ENCODE assay signal across 11 cellular contexts in the genomic region with DNA sequence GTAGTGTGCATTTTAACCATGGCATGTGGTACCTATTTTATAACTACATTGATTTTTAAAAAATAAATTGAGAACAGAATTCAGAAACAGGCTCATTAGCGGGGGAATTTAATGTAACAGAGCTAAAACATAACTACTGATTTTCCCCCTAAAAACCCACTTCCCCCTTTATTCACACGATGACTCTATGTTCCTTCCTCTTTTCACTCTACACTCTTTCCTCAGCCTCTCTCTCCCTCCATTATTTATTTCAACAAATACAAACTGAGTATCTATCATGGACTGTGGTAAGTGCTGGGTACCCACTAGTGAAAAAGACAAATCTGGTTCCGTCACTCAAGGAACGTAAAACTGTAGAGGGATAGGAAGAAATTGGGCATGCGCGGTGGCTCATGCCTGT. TPM values are rescaled to one million over a fixed set of nuclear protein-coding genes. Genes with fewer than 3 reads are reported as not detected.
DNase-seq lines count a peak whose midpoint lies in the region; ATAC-seq, FAIRE-seq and TF ChIP-seq lines count a peak whose summit lies in the region.
"Not testable (repeated sequence)": the region's sequence is repeated elsewhere in the genome, so short reads cannot be mapped to it uniquely, and the experiment has no call there.
"Had no signal": no experiment of that assay in that cellular context is flagged by ENCODE, and none has a peak within 500 bp of the region (broad histone marks: within the 10 kb centered on the region; RNA-seq: fewer than 3 reads in every experiment).

No MANE protein-coding gene starts in this region.

- H3K9me3 ChIP-seq in HepG2 (ENCODE audit: low read length); upper lobe of right lung: not testable (repeated sequence)

- CTCF ChIA-PET in activated B cell treated with CpG ODN at 0.5 μM for 24 hours (lab: Charles Lee); HepG2 (lab: Yijun Ruan, JAX; ENCODE audit: low intra/inter-chr PET ratio, low total read pairs): not testable (repeated sequence)

- FAIRE-seq in HepG2 (lab: Jason Lieb, UNC): not testable (repeated sequence)

- not testable (repeated sequence) for H3K79me2 ChIP-seq in HepG2 (ENCODE audit: insufficient read depth, low read length)

- TF ChIP-seq RAD21 in HepG2 (CRISPR knock-in tag; IDR thresholded peaks at IDR 0.05): not testable (repeated sequence)

- ATAC-seq in activated B cell treated with CpG ODN at 0.5 μM for 24 hours (ENCODE audit: low read depth): peak; percentile 43
- ATAC-seq in left cardiac atrium: peak; percentile 30 to 70
- peak; percentile 13 for ATAC-seq in left lobe of liver
- not testable (repeated sequence) for ATAC-seq in HepG2
- peak; percentile 73 to 78 for ATAC-seq in naive B cell (ENCODE audit: low read depth in 2 of 2)
- ATAC-seq in stimulated activated memory B cell treated with anti-CD40 and anti-IgM and Interleukin-4, amounts not matched to agents 10 μg/mL and 1 μg/mL and 100 μg/mL, for 72 hours: peak; percentile 72
- ATAC-seq in upper lobe of right lung: peak; percentile 69

- H3K4me1 Mint-ChIP-seq in activated B cell treated with CpG ODN at 0.5 μM for 24 hours; naive B cell; stimulated activated memory B cell treated with anti-CD40 and anti-IgM and Interleukin-4, amounts not matched to agents 10 μg/mL and 1 μg/mL and 100 μg/mL, for 72 hours: not testable (repeated sequence)

- intact Hi-C loops in activated B cell treated with CpG ODN at 0.5 μM for 24 hours (cut with micrococcal nuclease); left cardiac atrium (cut with DNase I); HepG2 (cut with micrococcal nuclease; ENCODE audit: unreplicated experiment); upper lobe of right lung (cut with DNase I): not testable (repeated sequence)

- H3K27ac ChIP-seq in HepG2 (ENCODE audit: extremely low read length, insufficient read depth, low read length); upper lobe of right lung: not testable (repeated sequence)

- H3K4me2 ChIP-seq in HepG2 (ENCODE audit: low read depth, low read length): not testable (repeated sequence)

- H3K27ac Mint-ChIP-seq in activated B cell treated with CpG ODN at 0.5 μM for 24 hours; naive B cell; stimulated activated memory B cell treated with anti-CD40 and anti-IgM and Interleukin-4, amounts not matched to agents 10 μg/mL and 1 μg/mL and 100 μg/mL, for 72 hours: not testable (repeated sequence)

- POLR2A ChIA-PET in activated B cell treated with CpG ODN at 0.5 μM for 24 hours (lab: Charles Lee); HepG2 (lab: Yijun Ruan, JAX): not testable (repeated sequence)

- H3K36me3 ChIP-seq in HepG2 (replicated peaks in 1 of 2; ENCODE audit: control insufficient read depth in 1 of 2, insufficient read depth in 2 of 2, low read length in 2 of 2); upper lobe of right lung: not testable (repeated sequence)

- H3K27me3 Mint-ChIP-seq in activated B cell treated with CpG ODN at 0.5 μM for 24 hours; naive B cell; stimulated activated memory B cell treated with anti-CD40 and anti-IgM and Interleukin-4, amounts not matched to agents 10 μg/mL and 1 μg/mL and 100 μg/mL, for 72 hours: not testable (repeated sequence)

- not testable (repeated sequence) for H3K27me3 ChIP-seq in HepG2 (ENCODE audit: control insufficient read depth in 1 of 2, insufficient read depth in 2 of 2, low read length in 2 of 2); upper lobe of right lung

- in situ Hi-C loops in HepG2 (cut with HindIII; ENCODE audit: extremely low pct_ligation_motif_present, low pct_unique_long_range_greater_than_20kb): not testable (repeated sequence)

- not testable (repeated sequence) for H3K4me3 Mint-ChIP-seq in activated B cell treated with CpG ODN at 0.5 μM for 24 hours; naive B cell; stimulated activated memory B cell treated with anti-CD40 and anti-IgM and Interleukin-4, amounts not matched to agents 10 μg/mL and 1 μg/mL and 100 μg/mL, for 72 hours

- H3K9ac ChIP-seq in HepG2 (ENCODE audit: insufficient read depth, low read depth, low read length): not testable (repeated sequence)

- H3K36me3 Mint-ChIP-seq in activated B cell treated with CpG ODN at 0.5 μM for 24 hours (ENCODE audit: low read depth); naive B cell; stimulated activated memory B cell treated with anti-CD40 and anti-IgM and Interleukin-4, amounts not matched to agents 10 μg/mL and 1 μg/mL and 100 μg/mL, for 72 hours: not testable (repeated sequence)

- BruUV-seq in HepG2 (replicated peaks; lab: Mats Ljungman, UMichigan): TSS peak; percentile 44

- WGBS in HepG2 (ENCODE audit: low lambda C conversion rate): no CpG with 5 or more reads among the region's 6 CpGs

- not testable (repeated sequence) for TF ChIP-seq EP300 in HepG2 (IDR thresholded peaks at IDR 0.05; ENCODE audit: low read depth in 2 of 2, low read length in 2 of 2); HepG2 (CRISPR knock-in tag; IDR thresholded peaks at IDR 0.05; ENCODE audit: borderline replicate concordance)

- not testable (repeated sequence) for H3K4me3 ChIP-seq in HepG2 (replicated peaks in 1 of 3; ENCODE audit: insufficient read depth in 1 of 3, low read depth in 2 of 3, low read length in 3 of 3); upper lobe of right lung

- not testable (repeated sequence) for TF ChIP-seq CTCF in activated B cell treated with CpG ODN at 0.5 μM for 24 hours (IDR thresholded peaks at IDR 0.05); HepG2 (CRISPR knock-in tag; IDR thresholded peaks at IDR 0.05); upper lobe of right lung (IDR thresholded peaks at IDR 0.05)

- not testable (repeated sequence) for H2AFZ ChIP-seq in HepG2 (ENCODE audit: low read length)

- DNase-seq in activated B cell treated with CpG ODN at 0.5 μM for 24 hours; left cardiac atrium; left lobe of liver (ENCODE audit: low spot score); HepG2 (ENCODE audit: low spot score); naive B cell; upper lobe of right lung: not testable (repeated sequence)

- not testable (repeated sequence) for H3K4me1 ChIP-seq in HepG2 (ENCODE audit: insufficient read depth, low read length); upper lobe of right lung

- not testable (repeated sequence) for H4K20me1 ChIP-seq in HepG2 (ENCODE audit: insufficient read depth, low read length)

- not testable (repeated sequence) for TF ChIP-seq POLR2A in HepG2 (IDR thresholded peaks at IDR 0.05; ENCODE audit: insufficient read depth in 1 of 2, low read depth in 2 of 2, low read length in 2 of 2)

- not testable (repeated sequence) for H3K9me3 Mint-ChIP-seq in activated B cell treated with CpG ODN at 0.5 μM for 24 hours; naive B cell; stimulated activated memory B cell treated with anti-CD40 and anti-IgM and Interleukin-4, amounts not matched to agents 10 μg/mL and 1 μg/mL and 100 μg/mL, for 72 hours

RNA-seq across cellular contexts. Expression of gene SYT15, which starts 36.6 kb away (rescaled TPM):
- total RNA-seq in activated B cell treated with CpG ODN at 0.5 μM for 24 hours (0.86 and 1.1 TPM in 2 replicates), left cardiac atrium (1 to 10 TPM; 4.6 to 4.9 TPM), left lobe of liver (0.65 TPM), HepG2 (2016; rRNA removed; fragmentation: Illumina TruSeq; extraction: Trizol) (0.24 and 0.38 TPM in 2 replicates), upper lobe of right lung (45.4 TPM)
- total RNA-seq in HepG2 (2016; cell fraction: cytosol; rRNA removed; fragmentation: Illumina TruSeq; extraction: Trizol; ENCODE audit: low read depth): 0.40 TPM in 1 of 2 replicates, not detected in the other
- total RNA-seq in HepG2 (2016; cell fraction: insoluble cytoplasmic fraction; rRNA removed; fragmentation: Illumina TruSeq; extraction: Trizol): 0.19 and 0.34 TPM in 2 replicates
- total RNA-seq in HepG2 (2016; cell fraction: membrane; rRNA removed; fragmentation: Illumina TruSeq; extraction: Trizol): 0.24 and 0.37 TPM in 2 replicates
- total RNA-seq in HepG2 (2016; cell fraction: nucleus; rRNA removed; fragmentation: Illumina TruSeq; extraction: Trizol): 0.43 and 0.47 TPM in 2 replicates
- polyA plus RNA-seq in HepG2 (2011; rRNA removed) (0.24 and 0.29 TPM in 2 replicates), naive B cell (ENCODE audit: low read depth in 6 of 6) (under 1 TPM in 4 of 6 donors, not detected in 2; 0.06 to 0.36 (median 0.07) TPM)
- polyA plus RNA-seq in HepG2 (2011; cell fraction: cytosol; rRNA removed): 0.13 and 0.15 TPM in 2 replicates
- 0.51 and 0.57 TPM in 2 replicates for polyA plus RNA-seq in HepG2 (2011; cell fraction: nucleus; rRNA removed)
- 3.1 and 5.1 TPM in 2 replicates for polyA plus RNA-seq in HepG2 (2012)
- 0.25 TPM in 1 of 2 replicates, not detected in the other for polyA plus RNA-seq in HepG2 (2016; cell fraction: cytosol; fragmentation: Illumina TruSeq; extraction: Trizol; ENCODE audit: low read depth)
- 0.30 and 0.46 TPM in 2 replicates for polyA plus RNA-seq in HepG2 (2016; cell fraction: insoluble cytoplasmic fraction; fragmentation: Illumina TruSeq; extraction: Trizol; ENCODE audit: low read depth)
- polyA plus RNA-seq in HepG2 (2016; cell fraction: membrane; fragmentation: Illumina TruSeq; extraction: Trizol; ENCODE audit: low read depth): 0.15 and 0.24 TPM in 2 replicates
- polyA plus RNA-seq in HepG2 (2016; cell fraction: nucleus; fragmentation: Illumina TruSeq; extraction: Trizol; ENCODE audit: insufficient read depth, low read depth): 0.45 and 1.1 TPM in 2 replicates
- 0.70 and 0.86 TPM in 2 replicates for polyA minus RNA-seq in HepG2 (2011; rRNA and poly(A)+ RNA removed; ENCODE audit: low replicate concordance)
- not detected in 2 replicates for polyA minus RNA-seq in HepG2 (2011; cell fraction: cytosol; rRNA and poly(A)+ RNA removed)
- polyA minus RNA-seq in HepG2 (2011; cell fraction: nucleus; rRNA and poly(A)+ RNA removed): 1.9 and 2.8 TPM in 2 replicates

RNA-seq across cellular contexts. Expression of gene GPRIN2, which starts 59.1 kb away (rescaled TPM):
- total RNA-seq in activated B cell treated with CpG ODN at 0.5 μM for 24 hours (not detected in 2 replicates), left cardiac atrium (not detected), left lobe of liver (1.1 TPM), HepG2 (2016; rRNA removed; fragmentation: Illumina TruSeq; extraction: Trizol) (not detected in 2 replicates), upper lobe of right lung (56.2 TPM)
- total RNA-seq in HepG2 (2016; cell fraction: cytosol; rRNA removed; fragmentation: Illumina TruSeq; extraction: Trizol; ENCODE audit: low read depth): not detected in 2 replicates
- total RNA-seq in HepG2 (2016; cell fraction: insoluble cytoplasmic fraction; rRNA removed; fragmentation: Illumina TruSeq; extraction: Trizol): not detected in 2 replicates
- not detected in 2 replicates for total RNA-seq in HepG2 (2016; cell fraction: membrane; rRNA removed; fragmentation: Illumina TruSeq; extraction: Trizol)
- total RNA-seq in HepG2 (2016; cell fraction: nucleus; rRNA removed; fragmentation: Illumina TruSeq; extraction: Trizol): not detected in 2 replicates
- polyA plus RNA-seq in HepG2 (2011; rRNA removed) (not detected in 2 replicates), naive B cell (ENCODE audit: low read depth in 6 of 6) (not detected)
- polyA plus RNA-seq in HepG2 (2011; cell fraction: cytosol; rRNA removed): not detected in 2 replicates
- polyA plus RNA-seq in HepG2 (2011; cell fraction: nucleus; rRNA removed): not detected in 2 replicates
- polyA plus RNA-seq in HepG2 (2012): not detected in 2 replicates
- polyA plus RNA-seq in HepG2 (2016; cell fraction: cytosol; fragmentation: Illumina TruSeq; extraction: Trizol; ENCODE audit: low read depth): not detected in 2 replicates
- polyA plus RNA-seq in HepG2 (2016; cell fraction: insoluble cytoplasmic fraction; fragmentation: Illumina TruSeq; extraction: Trizol; ENCODE audit: low read depth): not detected in 2 replicates
- not detected in 2 replicates for polyA plus RNA-seq in HepG2 (2016; cell fraction: membrane; fragmentation: Illumina TruSeq; extraction: Trizol; ENCODE audit: low read depth)
- not detected in 2 replicates for polyA plus RNA-seq in HepG2 (2016; cell fraction: nucleus; fragmentation: Illumina TruSeq; extraction: Trizol; ENCODE audit: insufficient read depth, low read depth)
- not detected in 2 replicates for polyA minus RNA-seq in HepG2 (2011; rRNA and poly(A)+ RNA removed; ENCODE audit: low replicate concordance)
- polyA minus RNA-seq in HepG2 (2011; cell fraction: cytosol; rRNA and poly(A)+ RNA removed): not detected in 2 replicates
- polyA minus RNA-seq in HepG2 (2011; cell fraction: nucleus; rRNA and poly(A)+ RNA removed): not detected in 2 replicates
- total RNA-seq: A673; CD4-positive, alpha-beta T cell; CD8-positive, alpha-beta T cell had no signal
- polyA plus RNA-seq: AG04450 had no signal

Comparison
In these comparisons a context has a peak if more than half of its experiments do, and no peak if none do; other contexts are left out.
1. RNA of gene GPRIN2, which starts 59.1 kb away (total RNA-seq): 56.2 TPM in upper lobe of right lung (single experiment); 1.1 TPM in left lobe of liver (single experiment), not detected in left cardiac atrium, not detected in HepG2 and not detected in activated B cell treated with CpG ODN at 0.5 μM for 24 hours; every median in the first group is over 10 times any median in the second.